ENCODE assay signal across 24 cellular contexts in the genomic region with DNA sequence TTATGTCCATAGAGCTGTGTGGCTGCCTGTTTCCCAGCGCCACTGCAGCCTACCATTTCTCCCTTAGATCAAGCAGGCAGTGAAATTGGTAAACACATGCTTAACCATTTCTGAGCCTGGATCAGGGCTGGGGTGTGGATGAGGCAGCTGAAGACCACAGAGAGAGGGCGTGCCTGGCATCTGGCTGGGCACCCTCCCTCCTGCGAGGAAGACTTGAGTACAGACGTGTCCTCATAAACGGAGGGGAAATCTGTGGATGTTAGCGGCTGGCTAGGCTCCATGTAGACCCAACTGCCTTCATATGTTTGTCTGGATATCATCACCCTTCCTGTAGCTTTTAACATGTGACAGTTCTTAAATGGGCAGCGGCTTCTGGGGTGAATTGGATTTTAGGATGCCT. TPM values are rescaled to one million over a fixed set of nuclear protein-coding genes. Genes with fewer than 3 reads are reported as not detected.
A peak's percentile ranks its signal among the peaks of the same experiment; 100 is the strongest.
DNase-seq lines count a peak whose midpoint lies in the region; ATAC-seq, FAIRE-seq and TF ChIP-seq lines count a peak whose summit lies in the region.
"Had no signal": no experiment of that assay in that cellular context is flagged by ENCODE, and none has a peak within 500 bp of the region (broad histone marks: within the 10 kb centered on the region; RNA-seq: fewer than 3 reads in every experiment).

No MANE protein-coding gene starts in this region.

- ATAC-seq in IMR-90 (ENCODE audit: low read depth) = no peak

- no peak overlapping the region for H3K18ac ChIP-seq in IMR-90 (ENCODE audit: low read depth, low read length)

- TF ChIP-seq RAD21 in IMR-90 (IDR thresholded peaks at IDR 0.05; ENCODE audit: low read length) = no peak

- H3K27ac ChIP-seq in IMR-90 (ENCODE audit: insufficient read depth, low read length) (no peak overlapping the region), VCaP (peak overlapping the region; percentile 23), rectal smooth muscle tissue (ENCODE audit: low read depth, low read length) (peak overlapping the region; percentile 68)
- H3K27ac ChIP-seq: BLaER1 treated with 17β-estradiol and CSF1 and Interleukin-3, amounts not matched to agents 10 nM and 100 nM; dorsolateral prefrontal cortex; spleen had no signal

- no peak overlapping the region for H2AFZ ChIP-seq in IMR-90 (replicated peaks; ENCODE audit: low read length, poor library complexity)

- CTCF ChIA-PET in IMR-90 (lab: Yijun Ruan, JAX) = no interaction called here

- no peak for TF ChIP-seq POLR2A in IMR-90 (IDR thresholded peaks at IDR 0.05; ENCODE audit: low read depth, low read length)
- no peak for TF ChIP-seq POLR2A in GM12892 (IDR thresholded peaks at IDR 0.05; ENCODE audit: low read depth, low read length)

- H3K36me3 ChIP-seq in IMR-90 (ENCODE audit: control insufficient read depth, insufficient read depth, low read length) = no peaks in the 10 kb centered on the region
- H3K36me3 ChIP-seq in rectal smooth muscle tissue (ENCODE audit: control insufficient read depth, insufficient read depth, low read length) = no peaks in the 10 kb centered on the region
- H3K36me3 ChIP-seq: BLaER1 treated with 17β-estradiol and CSF1 and Interleukin-3, amounts not matched to agents 10 nM and 100 nM; spleen had no signal

- H2AK9ac ChIP-seq in IMR-90 (replicated peaks; ENCODE audit: low read depth, low read length, poor library complexity) = no peak overlapping the region

- no peak overlapping the region for H3K14ac ChIP-seq in IMR-90 (replicated peaks; ENCODE audit: low read depth, low read length)

- H3K79me1 ChIP-seq in IMR-90 (ENCODE audit: low read depth in 1 of 2, low read length in 2 of 2) = no peaks in the 10 kb centered on the region

- H2BK120ac ChIP-seq in IMR-90 (ENCODE audit: low read depth, low read length) = no peak overlapping the region

- H3K4me1 ChIP-seq in IMR-90 (ENCODE audit: control insufficient read depth, insufficient read depth, low read length) (peaks cover 7% of the 10 kb centered on the region), rectal smooth muscle tissue (ENCODE audit: control insufficient read depth, insufficient read depth, low read length) (peaks cover 14% of the 10 kb centered on the region)

- H3K4ac ChIP-seq in IMR-90 (ENCODE audit: low read depth, low read length) = 0 out of 2 replicates have a peak overlapping the region, but pooled peaks have one; percentile 9

- H2BK5ac ChIP-seq in IMR-90 (ENCODE audit: low read depth, low read length, poor library complexity, severe bottlenecking) = no peak overlapping the region

- no peak overlapping the region for H4K5ac ChIP-seq in IMR-90 (ENCODE audit: low read depth, low read length)

- peak overlapping the region; percentile 38; the same call in 1 of the 2 replicates for H3K9ac ChIP-seq in IMR-90 (ENCODE audit: low read depth, low read length)
- no peak overlapping the region for H3K9ac ChIP-seq in rectal smooth muscle tissue (ENCODE audit: low read length)
- H3K9ac ChIP-seq: BLaER1 treated with 17β-estradiol and CSF1 and Interleukin-3, amounts not matched to agents 10 nM and 100 nM had no signal

- H3K4me3 ChIP-seq in IMR-90 (ENCODE audit: insufficient read depth, low read depth, low read length) = no peak overlapping the region
- H3K4me3 ChIP-seq in rectal smooth muscle tissue (ENCODE audit: low read length) = no peak overlapping the region
- H3K4me3 ChIP-seq: BLaER1 treated with 17β-estradiol and CSF1 and Interleukin-3, amounts not matched to agents 10 nM and 100 nM; dorsolateral prefrontal cortex; spleen had no signal

- H4K8ac ChIP-seq in IMR-90 (ENCODE audit: low read depth in 2 of 2, low read length in 2 of 2) = no peak overlapping the region

- POLR2A ChIA-PET in IMR-90 (lab: Charles Lee; ENCODE audit: unreplicated experiment) = no interaction called here

- intact Hi-C loops in IMR-90 (cut with micrococcal nuclease) (no loop called here), posterior vena cava (cut with DNase I) (no loop called here)

- H4K91ac ChIP-seq in IMR-90 (ENCODE audit: insufficient read depth, low read depth, low read length) = no peak overlapping the region

- no peak for FAIRE-seq in GM12892 (lab: Jason Lieb, UNC)
- FAIRE-seq: astrocyte, H54, urothelium cell line had no signal

- no peak overlapping the region for H3K4me2 ChIP-seq in IMR-90 (ENCODE audit: low read depth, low read length)
- H3K4me2 ChIP-seq: BLaER1 treated with 17β-estradiol and CSF1 and Interleukin-3, amounts not matched to agents 10 nM and 100 nM had no signal

- BruUV-seq in IMR-90 (replicated peaks; lab: Mats Ljungman, UMichigan) = no TSS peak

- no peaks in the 10 kb centered on the region for H3K9me3 ChIP-seq in IMR-90 (ENCODE audit: control insufficient read depth, insufficient read depth, low read length)
- H3K9me3 ChIP-seq: BLaER1 treated with 17β-estradiol and CSF1 and Interleukin-3, amounts not matched to agents 10 nM and 100 nM; spleen had no signal

- no peak overlapping the region for H2BK20ac ChIP-seq in IMR-90 (ENCODE audit: low read depth, low read length)

- DNase-seq in IMR-90 (no peak), iPS-NIHi7 (ENCODE audit: extremely low spot score) (peak; percentile 2), GM12892 (ENCODE audit: insufficient read length) (no peak), posterior vena cava (ENCODE audit: low spot score) (no peak), NCI-H2196 treated with DMSO at 0.1 percent for 48 hours (lab: John Stamatoyannopoulos, UW; ENCODE audit: unreplicated experiment) (no peak), cerebellar cortex (ENCODE audit: low spot score) (no peak)
- DNase-seq: activated CD4-positive, alpha-beta T cell treated with anti-CD3 and anti-CD28 coated beads for 4 hours; activated effector memory CD4-positive, alpha-beta T cell treated with anti-CD3 and anti-CD28 coated beads, Interleukin-2, amount 50 U/mL, for 16 hours; activated naive CD8-positive, alpha-beta T cell treated with anti-CD3 and anti-CD28 coated beads, Interleukin-2, amount 10 ng/mL, durations not matched to agents 7 days and 5 days; activated T-cell treated with anti-CD3 and anti-CD28 coated beads, Interleukin-2, amount 50 U/mL, for 1 hour; cerebellar nuclear complex; dorsolateral prefrontal cortex; GDM1; glutamatergic neuron; mammary epithelial cell; NCI-H1930; NCI-H774; spleen had no signal

- H3K9me1 ChIP-seq in IMR-90 (ENCODE audit: insufficient read depth, low read length) = no peaks in the 10 kb centered on the region

- WGBS in IMR-90 (ENCODE audit: extremely low coverage in 2 of 2, insufficient read length in 1 of 2), 2 experiments = 100% methylated on average over 1 of the region's 7 CpGs; no CpG with 5 or more reads in 1 of the 2 experiments

- no peaks in the 10 kb centered on the region for H3K27me3 ChIP-seq in IMR-90 (ENCODE audit: control insufficient read depth, insufficient read depth, low read length)
- no peaks in the 10 kb centered on the region for H3K27me3 ChIP-seq in rectal smooth muscle tissue (ENCODE audit: control insufficient read depth, insufficient read depth, low read length)
- H3K27me3 ChIP-seq: BLaER1 treated with 17β-estradiol and CSF1 and Interleukin-3, amounts not matched to agents 10 nM and 100 nM; spleen had no signal

- no peak overlapping the region for H3K23ac ChIP-seq in IMR-90 (ENCODE audit: low read depth, low read length)

- in situ Hi-C loops in IMR-90 (cut with MboI; ENCODE audit: low sequenced_read_pairs) = no loop called here

- no peak overlapping the region for H3K56ac ChIP-seq in IMR-90 (ENCODE audit: extremely low read depth, insufficient read depth, low read length)

- no peak overlapping the region; the same call in 1 of the 2 replicates for H2AK5ac ChIP-seq in IMR-90 (ENCODE audit: low read depth, low read length)

- H2BK15ac ChIP-seq in IMR-90 (ENCODE audit: low read depth, low read length) = no peak overlapping the region

- no peaks in the 10 kb centered on the region for H4K20me1 ChIP-seq in IMR-90 (ENCODE audit: insufficient read depth, low read length)
- H4K20me1 ChIP-seq: BLaER1 treated with 17β-estradiol and CSF1 and Interleukin-3, amounts not matched to agents 10 nM and 100 nM had no signal

- TF ChIP-seq CTCF in IMR-90 (conservative IDR thresholded peaks at IDR 0.05; ENCODE audit: low read depth, low read length) = no peak
- no peak for TF ChIP-seq CTCF in VCaP (conservative IDR thresholded peaks at IDR 0.05)

- dilution Hi-C loops in IMR-90 (cut with HindIII; ENCODE audit: low sequenced_read_pairs, unreplicated experiment) = no loop called here

TF ChIP-seq in IMR-90, 13 proteins besides CTCF, POLR2A, EP300 and RAD21 (continues in another document):
- TF ChIP-seq MAFK (IDR thresholded peaks at IDR 0.05; ENCODE audit: low read depth, low read length) (no peak), CEBPB (IDR thresholded peaks at IDR 0.05; ENCODE audit: low read depth, low read length) (no peak), FOS (IDR thresholded peaks at IDR 0.05; ENCODE audit: low read depth, low read length) (no peak), RCOR1 (IDR thresholded peaks at IDR 0.05; ENCODE audit: insufficient replicate concordance, low read length) (no peak), MXI1 (IDR thresholded peaks at IDR 0.05; ENCODE audit: borderline replicate concordance, low read depth, low read length) (no peak), SMC3 (IDR thresholded peaks at IDR 0.05; ENCODE audit: low read depth, low read length) (no peak), CHD1 (IDR thresholded peaks at IDR 0.05; ENCODE audit: low read depth, low read length) (no peak)
- TF ChIP-seq, protein P1, sequence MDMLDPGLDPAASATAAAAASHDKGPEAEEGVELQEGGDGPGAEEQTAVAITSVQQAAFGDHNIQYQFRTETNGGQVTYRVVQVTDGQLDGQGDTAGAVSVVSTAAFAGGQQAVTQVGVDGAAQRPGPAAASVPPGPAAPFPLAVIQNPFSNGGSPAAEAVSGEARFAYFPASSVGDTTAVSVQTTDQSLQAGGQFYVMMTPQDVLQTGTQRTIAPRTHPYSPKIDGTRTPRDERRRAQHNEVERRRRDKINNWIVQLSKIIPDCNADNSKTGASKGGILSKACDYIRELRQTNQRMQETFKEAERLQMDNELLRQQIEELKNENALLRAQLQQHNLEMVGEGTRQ (IDR thresholded peaks at IDR 0.05; ENCODE audit: low read depth, low read length) = no peak
- TF ChIP-seq, protein P2, sequence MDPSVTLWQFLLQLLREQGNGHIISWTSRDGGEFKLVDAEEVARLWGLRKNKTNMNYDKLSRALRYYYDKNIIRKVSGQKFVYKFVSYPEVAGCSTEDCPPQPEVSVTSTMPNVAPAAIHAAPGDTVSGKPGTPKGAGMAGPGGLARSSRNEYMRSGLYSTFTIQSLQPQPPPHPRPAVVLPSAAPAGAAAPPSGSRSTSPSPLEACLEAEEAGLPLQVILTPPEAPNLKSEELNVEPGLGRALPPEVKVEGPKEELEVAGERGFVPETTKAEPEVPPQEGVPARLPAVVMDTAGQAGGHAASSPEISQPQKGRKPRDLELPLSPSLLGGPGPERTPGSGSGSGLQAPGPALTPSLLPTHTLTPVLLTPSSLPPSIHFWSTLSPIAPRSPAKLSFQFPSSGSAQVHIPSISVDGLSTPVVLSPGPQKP (IDR thresholded peaks at IDR 0.05; ENCODE audit: borderline replicate concordance, low read depth, low read length) = no peak

RNA-seq across cellular contexts. Expression of a gene that starts 10.8 kb away (rescaled TPM):
- total RNA-seq in IMR-90 (2012; rRNA removed) (51.8 and 53.3 TPM in 2 replicates), posterior vena cava (10 to 100 TPM; 66.2 to 71.4 TPM)
- 65.6 and 68.7 TPM in 2 replicates for polyA plus RNA-seq in IMR-90 (2012; rRNA removed)
- 40.0 and 73.3 TPM in 2 replicates for polyA plus RNA-seq in IMR-90 (2012; cell fraction: cytosol; rRNA removed)
- polyA plus RNA-seq in IMR-90 (2012; cell fraction: nucleus; rRNA removed; ENCODE audit: low replicate concordance) = 93.2 and 94.6 TPM in 2 replicates
- 25.6 TPM for polyA plus RNA-seq in GM12892 (2012; ENCODE audit: missing spikeins)
